Comparison of ENCODE assay signal across 15 cellular contexts in genomic region chr2:176657391-176657790, GRCh38.
DNase-seq lines count a peak whose midpoint lies in the region; ATAC-seq and TF ChIP-seq lines count a peak whose summit lies in the region.
"Had no signal": no experiment of that assay in that cellular context is flagged by ENCODE, and none has a peak within 500 bp of the region (broad histone marks: within the 10 kb centered on the region; RNA-seq: fewer than 3 reads in every experiment).

No MANE protein-coding gene starts in this region.

- H3K4me1 ChIP-seq in A673 (ENCODE audit: insufficient read depth, low read length, poor library complexity, severe bottlenecking) = peaks cover 86% of the 10 kb centered on the region
- peaks cover 11% of the 10 kb centered on the region for H3K4me1 ChIP-seq in GM23248 (ENCODE audit: insufficient read depth)
- H3K4me1 ChIP-seq: BE2C, HAP-1 had no signal

- H3K9me3 ChIP-seq in A673 (ENCODE audit: low read depth, low read length, poor library complexity, severe bottlenecking) (no peaks in the 10 kb centered on the region), GM23248 (ENCODE audit: low read depth) (no peaks in the 10 kb centered on the region)
- H3K9me3 ChIP-seq: BE2C, HAP-1 had no signal

- ATAC-seq in SK-N-SH treated with all-trans-retinoic acid at 6 μM for 48 hours = peak; percentile 47
- ATAC-seq in omental fat pad (ENCODE audit: low FRiP score) = peak; percentile 52
- ATAC-seq in GM21786 (IDR thresholded peaks at IDR 0.05; ENCODE audit: unreplicated experiment) = no peak
- no peak for ATAC-seq in GM19328 (IDR thresholded peaks at IDR 0.05; ENCODE audit: unreplicated experiment)
- ATAC-seq: HepG2 had no signal

- H3K27ac ChIP-seq in A673 (ENCODE audit: low read depth, low read length, poor library complexity, severe bottlenecking) (peak overlapping the region; percentile 99), GM23248 (no peak overlapping the region)

- peak overlapping the region; percentile 44 for H3K4me3 ChIP-seq in A673 (ENCODE audit: low read depth, low read length, poor library complexity, severe bottlenecking)
- H3K4me3 ChIP-seq in GM23248 = no peak overlapping the region
- H3K4me3 ChIP-seq: HAP-1 had no signal

- no peaks in the 10 kb centered on the region for H3K9me2 ChIP-seq in GM23248 (ENCODE audit: insufficient read depth)

- H3K27me3 ChIP-seq in A673 (replicated peaks; ENCODE audit: insufficient read depth, low read depth, low read length, poor library complexity) = no peaks in the 10 kb centered on the region
- H3K27me3 ChIP-seq in GM23248 (replicated peaks; ENCODE audit: insufficient read depth) = no peaks in the 10 kb centered on the region
- H3K27me3 ChIP-seq: BE2C had no signal

- 27 to 35% methylated on average over 2 of the region's 2 CpGs for WGBS in GM23248 (ENCODE audit: low coverage in 1 of 2, low lambda C conversion rate in 2 of 2, missing lambda C conversion rate in 2 of 2), 2 experiments

- H3K9ac ChIP-seq in GM23248 = no peak overlapping the region

- intact Hi-C loops in A673 (cut with micrococcal nuclease; ENCODE audit: unreplicated experiment) = loop anchor here (1.0 to 5.0 kb wide), 4 partner anchors 90 to 490 kb away; no protein-coding TSS in a partner anchor

- DNase-seq in A673 (ENCODE audit: low spot score) (no peak), GM23248 (peak; percentile 60), omental fat pad (ENCODE audit: low spot score) (no peak), HuH-7 (ENCODE audit: low spot score) (no peak)
- DNase-seq: 8988T; BE2C; C1 segment of cervical spinal cord; CD4-positive, CD25-positive, alpha-beta regulatory T cell; CD8-positive, alpha-beta memory T cell; COR-L47 had no signal

- TF ChIP-seq CTCF in A673 (conservative IDR thresholded peaks at IDR 0.05; ENCODE audit: low read depth, low read length) (no peak), omental fat pad (IDR thresholded peaks at IDR 0.05) (no peak)

- no peaks in the 10 kb centered on the region for H3K79me2 ChIP-seq in GM23248 (ENCODE audit: insufficient read depth)

- BruUV-seq in A673 (replicated peaks; lab: Mats Ljungman, UMichigan) = TSS peak; percentile 57

- no peak overlapping the region for H3K4me2 ChIP-seq in GM23248 (ENCODE audit: unreplicated experiment)

- H3F3A ChIP-seq in GM23248 (ENCODE audit: insufficient read depth) = 0 out of 2 replicates have a peak, but pooled peaks cover 8% of the 10 kb centered on the region

- CTCF ChIA-PET in A673 (lab: Charles Lee) = interaction anchor here (2.7 kb wide), 1 partner anchor 157 kb away, joined by 21 read pairs; no protein-coding TSS in a partner anchor

- POLR2A ChIA-PET in A673 (lab: Charles Lee; ENCODE audit: low non-redundant PET) = interaction anchor here (0.9 kb wide), 1 partner anchor 47 kb away, joined by 3 read pairs; no protein-coding TSS in a partner anchor

- H4K20me1 ChIP-seq in GM23248 (ENCODE audit: insufficient read depth) = no peaks in the 10 kb centered on the region

- H3K36me3 ChIP-seq in A673 (ENCODE audit: insufficient read depth, low read length, poor library complexity, severe bottlenecking) (peaks cover 12% of the 10 kb centered on the region), GM23248 (ENCODE audit: low read depth) (no peaks in the 10 kb centered on the region)
- H3K36me3 ChIP-seq: BE2C, HAP-1 had no signal

- no peak overlapping the region for H2AFZ ChIP-seq in GM23248

- in situ Hi-C loops in GM23248 (cut with MboI) = loop anchor here (10.0 kb wide), 1 partner anchor 157 kb away; no protein-coding TSS in a partner anchor

TF ChIP-seq in SK-N-SH treated with all-trans-retinoic acid at 6 μM for 48 hours, 23 proteins besides CTCF, POLR2A, EP300 and RAD21:
- no peak for TF ChIP-seq ESRRG (CRISPR knock-in tag; IDR thresholded peaks at IDR 0.05)
- no peak for TF ChIP-seq TOX (CRISPR knock-in tag; IDR thresholded peaks at IDR 0.05; ENCODE audit: borderline replicate concordance)
- no peak for TF ChIP-seq PPARA (CRISPR knock-in tag; IDR thresholded peaks at IDR 0.05; ENCODE audit: borderline replicate concordance)

Comparison
In these comparisons a context has a peak if more than half of its experiments do, and no peak if none do; other contexts are left out.
1. ATAC-seq: peak in SK-N-SH treated with all-trans-retinoic acid at 6 μM for 48 hours (single experiment) and omental fat pad (single experiment); none in GM21786 (single experiment) and GM19328 (single experiment).